In the genomic region with DNA sequence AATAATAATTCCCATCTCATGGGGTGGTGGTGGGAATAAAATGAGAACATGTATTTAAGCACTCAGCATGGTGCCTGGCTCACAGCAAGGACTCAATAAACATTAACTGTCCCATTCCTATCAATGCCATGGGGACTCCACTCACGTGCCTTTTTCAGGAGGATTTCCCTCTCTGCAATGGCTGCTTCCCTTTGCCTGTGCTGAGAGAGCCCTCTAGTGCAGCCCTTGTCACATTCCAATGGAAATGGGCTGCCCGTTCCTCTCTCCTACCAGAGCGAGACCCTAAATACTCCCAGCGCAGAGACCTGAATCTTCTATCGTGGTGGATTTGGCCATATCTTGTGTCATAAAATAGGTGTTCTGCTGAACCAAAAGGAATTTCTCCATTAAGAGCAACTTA, we compare ENCODE assay signal across 10 cellular contexts.
DNase-seq lines count a peak whose midpoint lies in the region; ATAC-seq, FAIRE-seq and TF ChIP-seq lines count a peak whose summit lies in the region.
"Had no signal": no experiment of that assay in that cellular context is flagged by ENCODE, and none has a peak within 500 bp of the region (broad histone marks: within the 10 kb centered on the region; RNA-seq: fewer than 3 reads in every experiment).

No MANE protein-coding gene starts in this region.

- peak; percentile 45 for TF ChIP-seq CTCF in epithelial cell of proximal tubule (conservative IDR thresholded peaks at IDR 0.05; ENCODE audit: low read depth, low read length)
- TF ChIP-seq CTCF in neural crest cell (conservative IDR thresholded peaks at IDR 0.05), result peak; percentile 62
- TF ChIP-seq CTCF in psoas muscle (IDR thresholded peaks at IDR 0.05), result no peak

- H3K27me3 Mint-ChIP-seq in neural crest cell (ENCODE audit: low read depth), result peaks cover 49% of the 10 kb centered on the region
- peaks cover 1% of the 10 kb centered on the region for H3K27me3 Mint-ChIP-seq in activated CD4-positive, alpha-beta memory T cell treated with anti-CD3 and anti-CD28 coated beads, Interleukin-2, amount 10 ng/mL, durations not matched to agents 7 days and 5 days

- ATAC-seq in psoas muscle, result no peak

- no peaks in the 10 kb centered on the region for H3K36me3 Mint-ChIP-seq in neural crest cell (ENCODE audit: low read depth)
- no peaks in the 10 kb centered on the region for H3K36me3 Mint-ChIP-seq in activated CD4-positive, alpha-beta memory T cell treated with anti-CD3 and anti-CD28 coated beads, Interleukin-2, amount 10 ng/mL, durations not matched to agents 7 days and 5 days (ENCODE audit: low read depth)

- H3K4me3 ChIP-seq in epithelial cell of proximal tubule (ENCODE audit: low read depth, low read length), result no peak overlapping the region
- no peak overlapping the region for H3K4me3 ChIP-seq in psoas muscle

- no peaks in the 10 kb centered on the region for H3K4me1 Mint-ChIP-seq in neural crest cell
- H3K4me1 Mint-ChIP-seq in activated CD4-positive, alpha-beta memory T cell treated with anti-CD3 and anti-CD28 coated beads, Interleukin-2, amount 10 ng/mL, durations not matched to agents 7 days and 5 days, result no peaks in the 10 kb centered on the region

- POLR2A ChIA-PET in activated CD4-positive, alpha-beta memory T cell treated with anti-CD3 and anti-CD28 coated beads, Interleukin-2, amount 10 ng/mL, durations not matched to agents 7 days and 5 days (lab: Charles Lee), result no interaction called here

- peaks cover 0 to 10% (median 0%) of the 10 kb centered on the region in 3 donors for H3K27me3 ChIP-seq in psoas muscle (ENCODE audit: insufficient read depth in 3 of 3, low read length in 2 of 3)

- FAIRE-seq in HTR-8/SVneo (lab: Jason Lieb, UNC), result no peak

- in situ Hi-C loops in G401 (cut with HindIII; ENCODE audit: low sequenced_read_pairs), result no loop called here

- H3K9me3 Mint-ChIP-seq in neural crest cell, result no peaks in the 10 kb centered on the region
- H3K9me3 Mint-ChIP-seq in activated CD4-positive, alpha-beta memory T cell treated with anti-CD3 and anti-CD28 coated beads, Interleukin-2, amount 10 ng/mL, durations not matched to agents 7 days and 5 days, result no peaks in the 10 kb centered on the region

- 14 to 25% (median 15%) methylated on average over 5 of the region's 5 CpGs for WGBS in psoas muscle, 3 donors

- CTCF ChIA-PET in activated CD4-positive, alpha-beta memory T cell treated with anti-CD3 and anti-CD28 coated beads, Interleukin-2, amount 10 ng/mL, durations not matched to agents 7 days and 5 days (lab: Charles Lee), result no interaction called here

- no peaks in the 10 kb centered on the region for H3K9me3 ChIP-seq in psoas muscle

- H3K27ac Mint-ChIP-seq in neural crest cell (ENCODE audit: unreplicated experiment), result no peak overlapping the region
- no peak overlapping the region for H3K27ac Mint-ChIP-seq in activated CD4-positive, alpha-beta memory T cell treated with anti-CD3 and anti-CD28 coated beads, Interleukin-2, amount 10 ng/mL, durations not matched to agents 7 days and 5 days

- H3K36me3 ChIP-seq in psoas muscle (ENCODE audit: insufficient read depth in 1 of 2, low read depth in 1 of 2), result no peaks in the 10 kb centered on the region

- intact Hi-C loops in psoas muscle (cut with DNase I), result no loop called here
- intact Hi-C loops in posterior vena cava (cut with DNase I), result no loop called here

- H3K4me1 ChIP-seq in psoas muscle, result no peaks in the 10 kb centered on the region

- no peak overlapping the region for H3K4me3 Mint-ChIP-seq in neural crest cell
- no peak overlapping the region for H3K4me3 Mint-ChIP-seq in activated CD4-positive, alpha-beta memory T cell treated with anti-CD3 and anti-CD28 coated beads, Interleukin-2, amount 10 ng/mL, durations not matched to agents 7 days and 5 days

- DNase-seq in G401 (ENCODE audit: low spot score), result peak; percentile 28
- peak; percentile 39 for DNase-seq in NCI-H345 treated with DMSO at 0.1 percent for 48 hours (lab: John Stamatoyannopoulos, UW; ENCODE audit: unreplicated experiment)
- no peak for DNase-seq in epithelial cell of proximal tubule (ENCODE audit: low read depth)
- DNase-seq in neural crest cell (ENCODE audit: low read depth, low spot score), result peak; percentile 29
- DNase-seq in psoas muscle, result no peak
- no peak for DNase-seq in posterior vena cava (ENCODE audit: low spot score)
- no peak for DNase-seq in HTR-8/SVneo (ENCODE audit: insufficient read length, low spot score)
- DNase-seq in activated CD4-positive, alpha-beta memory T cell treated with anti-CD3 and anti-CD28 coated beads, Interleukin-2, amount 10 ng/mL, durations not matched to agents 7 days and 5 days, result no peak
- DNase-seq: activated effector memory CD4-positive, alpha-beta T cell treated with Interleukin-2 at 50 U/mL for 16 hours; stimulated activated naive CD4-positive, alpha-beta T cell treated with Interleukin-2 at 50 U/mL for 16 hours had no signal

- H3K27ac ChIP-seq in psoas muscle, result no peak overlapping the region

Comparison
In these comparisons a context has a peak if more than half of its experiments do, and no peak if none do; other contexts are left out.
1. DNase-seq: peak in G401 (single experiment), NCI-H345 treated with DMSO at 0.1 percent for 48 hours (single experiment) and neural crest cell (single experiment); none in epithelial cell of proximal tubule (single experiment), psoas muscle (0 of 2), posterior vena cava (single experiment), HTR-8/SVneo (single experiment) and activated CD4-positive, alpha-beta memory T cell treated with anti-CD3 and anti-CD28 coated beads, Interleukin-2, amount 10 ng/mL, durations not matched to agents 7 days and 5 days (single experiment).